Comparison of ENCODE assay signal across 8 cellular contexts in genomic region chr6:43628392-43629103, GRCh38. TPM values are rescaled to one million over a fixed set of nuclear protein-coding genes. Genes with fewer than 3 reads are reported as not detected.
DNase-seq lines count a peak whose midpoint lies in the region; ATAC-seq and TF ChIP-seq lines count a peak whose summit lies in the region.

No MANE protein-coding gene starts in this region.

- peaks cover 41% of the 10 kb centered on the region for H3K36me3 Mint-ChIP-seq in activated B cell treated with CpG ODN at 0.5 μM for 24 hours (ENCODE audit: low read depth)

- intact Hi-C loops in activated B cell treated with CpG ODN at 0.5 μM for 24 hours (cut with micrococcal nuclease) (loop anchor here (1.0 to 10.0 kb wide), 14 partner anchors 17 to 856 kb away; partner anchors contain the start of genes ABCC10, CDC5L, HSP90AB1 and MRPL14), left colon (cut with DNase I, micrococcal nuclease) (no loop called here)

- H3K9me3 Mint-ChIP-seq in activated B cell treated with CpG ODN at 0.5 μM for 24 hours, result no peaks in the 10 kb centered on the region

- H3K27ac Mint-ChIP-seq in activated B cell treated with CpG ODN at 0.5 μM for 24 hours, result peak overlapping the region; percentile 99

- no peak for TF ChIP-seq CTCF in activated B cell treated with CpG ODN at 0.5 μM for 24 hours (IDR thresholded peaks at IDR 0.05)

- peak; percentile 44 for DNase-seq in AG08396 (ENCODE audit: low spot score)
- peak; percentile 64 for DNase-seq in GM19238 (ENCODE audit: insufficient read length, low spot score)
- DNase-seq in MV-4-11 (lab: John Stamatoyannopoulos, UW), result peak; percentile 10
- DNase-seq in activated B cell treated with CpG ODN at 0.5 μM for 24 hours, result peak; percentile 43
- DNase-seq in cerebellum (ENCODE audit: low spot score), result peak; percentile 34
- DNase-seq in left colon, result peak; percentile 65
- peak; percentile 38 to 42 for DNase-seq in stimulated activated CD4-positive, alpha-beta T cell treated with anti-CD3 and anti-CD28 coated beads, Interleukin-4, amount 100 ng/mL, for 4 hours

- H3K4me3 Mint-ChIP-seq in activated B cell treated with CpG ODN at 0.5 μM for 24 hours, result peak overlapping the region; percentile 98

- CTCF ChIA-PET in activated B cell treated with CpG ODN at 0.5 μM for 24 hours (lab: Charles Lee), result interaction anchor here (1.0 to 1.6 kb wide), 4 partner anchors 17 to 684 kb away, joined by 3 to 5 read pairs (median 4); partner anchors contain the start of gene AARS2

- no peaks in the 10 kb centered on the region for H3K27me3 Mint-ChIP-seq in activated B cell treated with CpG ODN at 0.5 μM for 24 hours

- POLR2A ChIA-PET in activated B cell treated with CpG ODN at 0.5 μM for 24 hours (lab: Charles Lee), result interaction anchor here (0.6 to 3.0 kb wide), 20 partner anchors 11 to 857 kb away, joined by 3 to 23 read pairs (median 6); partner anchors contain the start of genes HSP90AB1, MRPL14, POLH and POLR1C

- H3K4me1 Mint-ChIP-seq in activated B cell treated with CpG ODN at 0.5 μM for 24 hours, result peaks cover 35% of the 10 kb centered on the region

- ATAC-seq in activated B cell treated with CpG ODN at 0.5 μM for 24 hours (ENCODE audit: low read depth), result peak; percentile 12
- ATAC-seq in left colon, result peak; percentile 2
- no peak for ATAC-seq in GM21390 (IDR thresholded peaks at IDR 0.05; ENCODE audit: unreplicated experiment)

RNA-seq across cellular contexts. Expression of gene GTPBP2, which starts 0.5 kb away (rescaled TPM):
- total RNA-seq in activated B cell treated with CpG ODN at 0.5 μM for 24 hours (75.7 and 81.4 TPM in 2 replicates), cerebellum (37.7 TPM), left colon (10 to 100 TPM; 63.7 to 95.8 TPM)

RNA-seq across cellular contexts. Expression of gene MAD2L1BP, which starts 7.1 kb away (rescaled TPM):
- 40.1 and 40.5 TPM in 2 replicates for total RNA-seq in activated B cell treated with CpG ODN at 0.5 μM for 24 hours
- 11.9 TPM for total RNA-seq in cerebellum
- 10 to 100 TPM; 37.0 to 49.8 TPM for total RNA-seq in left colon

RNA-seq across cellular contexts. Expression of gene RSPH9, which starts 16.3 kb away (rescaled TPM):
- total RNA-seq in activated B cell treated with CpG ODN at 0.5 μM for 24 hours (0.17 TPM in 1 of 2 replicates, not detected in the other), cerebellum (3.4 TPM), left colon (under 1 TPM in 1 of 2 donors, not detected in 1; 0.11 TPM)

RNA-seq across cellular contexts. Expression of gene POLH, which starts 52.6 kb away (rescaled TPM):
- total RNA-seq in activated B cell treated with CpG ODN at 0.5 μM for 24 hours (23.3 and 26.5 TPM in 2 replicates), cerebellum (12.8 TPM), left colon (10 to 100 TPM; 11.2 to 11.3 TPM)

RNA-seq across cellular contexts. Expression of gene XPO5, which starts 52.7 kb away (rescaled TPM):
- total RNA-seq in activated B cell treated with CpG ODN at 0.5 μM for 24 hours, result 54.4 and 59.4 TPM in 2 replicates
- total RNA-seq in cerebellum, result 54.6 TPM
- total RNA-seq in left colon, result 10 to 100 TPM; 20.0 to 23.2 TPM

Comparison
In these comparisons a context has a peak if more than half of its experiments do, and no peak if none do; other contexts are left out.
1. DNase-seq: peak in every context shown above with its lines; median percentile 65 in left colon; 64 in GM19238; 44 in AG08396; 43 in activated B cell treated with CpG ODN at 0.5 μM for 24 hours; 40 in stimulated activated CD4-positive, alpha-beta T cell treated with anti-CD3 and anti-CD28 coated beads, Interleukin-4, amount 100 ng/mL, for 4 hours; 34 in cerebellum; 10 in MV-4-11.